Comparison of ENCODE assay signal across 8 cellular contexts in the genomic region with DNA sequence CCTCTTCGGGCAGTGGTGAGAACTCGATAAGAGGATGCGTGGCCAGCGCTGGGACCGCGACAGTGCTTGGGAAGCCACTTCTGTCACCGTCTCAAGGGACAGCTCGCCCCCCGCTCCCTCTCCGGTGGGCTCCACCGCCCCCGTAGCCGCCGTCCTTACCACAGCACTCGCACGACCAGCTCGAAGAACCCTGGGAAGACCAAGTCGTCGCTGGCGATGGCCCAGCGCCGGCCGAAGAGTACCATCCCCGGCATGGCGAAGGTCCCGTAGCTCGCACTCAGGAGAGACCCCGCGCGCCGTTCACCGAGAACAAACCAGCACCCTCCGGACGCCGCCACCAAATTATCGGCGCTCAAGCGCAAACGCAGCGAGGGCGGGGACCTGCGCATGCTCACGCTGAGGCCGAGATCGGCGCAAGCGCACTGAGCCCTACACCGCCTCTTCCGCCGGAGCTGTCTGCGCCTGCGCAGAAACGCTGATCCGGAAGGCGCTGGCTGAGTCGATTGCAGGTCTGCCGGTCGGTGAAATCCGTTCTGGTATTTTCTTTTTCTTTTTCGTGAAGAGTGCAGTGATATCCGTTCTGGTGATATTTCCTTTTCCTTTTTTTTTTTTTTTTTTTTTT. TPM values are rescaled to one million over a fixed set of nuclear protein-coding genes. Genes with fewer than 3 reads are reported as not detected.
DNase-seq lines count a peak whose midpoint lies in the region; TF ChIP-seq lines count a peak whose summit lies in the region.

A gene with protein sequence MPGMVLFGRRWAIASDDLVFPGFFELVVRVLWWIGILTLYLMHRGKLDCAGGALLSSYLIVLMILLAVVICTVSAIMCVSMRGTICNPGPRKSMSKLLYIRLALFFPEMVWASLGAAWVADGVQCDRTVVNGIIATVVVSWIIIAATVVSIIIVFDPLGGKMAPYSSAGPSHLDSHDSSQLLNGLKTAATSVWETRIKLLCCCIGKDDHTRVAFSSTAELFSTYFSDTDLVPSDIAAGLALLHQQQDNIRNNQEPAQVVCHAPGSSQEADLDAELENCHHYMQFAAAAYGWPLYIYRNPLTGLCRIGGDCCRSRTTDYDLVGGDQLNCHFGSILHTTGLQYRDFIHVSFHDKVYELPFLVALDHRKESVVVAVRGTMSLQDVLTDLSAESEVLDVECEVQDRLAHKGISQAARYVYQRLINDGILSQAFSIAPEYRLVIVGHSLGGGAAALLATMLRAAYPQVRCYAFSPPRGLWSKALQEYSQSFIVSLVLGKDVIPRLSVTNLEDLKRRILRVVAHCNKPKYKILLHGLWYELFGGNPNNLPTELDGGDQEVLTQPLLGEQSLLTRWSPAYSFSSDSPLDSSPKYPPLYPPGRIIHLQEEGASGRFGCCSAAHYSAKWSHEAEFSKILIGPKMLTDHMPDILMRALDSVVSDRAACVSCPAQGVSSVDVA (minus strand): TSS at position 366 of the 622 bp plus-strand sequence. CDS start 112 bp downstream, at position 254.

- peaks cover 45% of the 10 kb centered on the region for H3K4me1 Mint-ChIP-seq in HFFc6 (ENCODE audit: low read depth)

- H3K4me3 Mint-ChIP-seq in HFFc6: peak within 1 kb of the TSS; percentile 92

- peaks cover 36% of the 10 kb centered on the region for H3K36me3 Mint-ChIP-seq in HFFc6 (ENCODE audit: low read depth)

- no peaks in the 10 kb centered on the region; the same call in 1 of the 2 replicates for H3K9me3 Mint-ChIP-seq in HFFc6

- H3K4me1 ChIP-seq in neuron (ENCODE audit: insufficient read depth, low read length): peaks cover 2% of the 10 kb centered on the region

- peak; percentile 99 for DNase-seq in GM03348 (ENCODE audit: low spot score)
- DNase-seq in HFFc6: peak; percentile 87
- DNase-seq in NAMALWA (ENCODE audit: low spot score): peak; percentile 99
- peak; percentile 95 for DNase-seq in SK-MEL-5 (ENCODE audit: low read depth, low spot score)
- peak; percentile 96 for DNase-seq in activated naive CD4-positive, alpha-beta T cell treated with Interleukin-2 at 50 U/mL for 16 hours
- DNase-seq in foreskin melanocyte: peak; percentile 69
- DNase-seq in stromal cell of bone marrow (ENCODE audit: low read depth): peak; percentile 70

- peak within 1 kb of the TSS; percentile 36 for H2AFZ ChIP-seq in neuron (ENCODE audit: low read depth, low read length)

- in situ Hi-C loops in SK-MEL-5 (cut with HindIII; ENCODE audit: low pct_unique_long_range_greater_than_20kb, low sequenced_read_pairs): no loop called here

- peaks cover 29% of the 10 kb centered on the region for H3K36me3 ChIP-seq in neuron (ENCODE audit: insufficient read depth, low read length)

- H3K27me3 ChIP-seq in neuron (ENCODE audit: insufficient read depth, low read length): no peaks in the 10 kb centered on the region

- TF ChIP-seq CTCF in HFFc6 (IDR thresholded peaks at IDR 0.05): no peak; the same call in 1 of the 2 replicates

- H3K27me3 Mint-ChIP-seq in HFFc6 (ENCODE audit: insufficient read depth): peaks cover 11% of the 10 kb centered on the region

- peak within 1 kb of the TSS; percentile 97 for H3K27ac Mint-ChIP-seq in HFFc6

- peak within 1 kb of the TSS; percentile 82 for H3K4me3 ChIP-seq in neuron (ENCODE audit: low read length)

- peaks cover 2% of the 10 kb centered on the region for H3K9me3 ChIP-seq in neuron (ENCODE audit: low read length)

RNA-seq across cellular contexts. Expression of the gene that starts here (rescaled TPM):
- total RNA-seq in HFFc6 (2021; fragmentation: NEBNext Ultra II Directional; extraction: Animal tissue kit (Norgen Biotek cat#: 25700)): 10 to 100 TPM; 29.2 to 39.5 (median 33.2) TPM
- 9.6 and 9.9 TPM in 2 replicates for total RNA-seq in SK-MEL-5 (2014; rRNA removed; shearing (Covaris generic))
- polyA plus RNA-seq in SK-MEL-5 (2015; cell fraction: cytosol; rRNA removed): 10.2 and 11.8 TPM in 2 replicates
- 31.7 and 38.9 TPM in 2 replicates for polyA plus RNA-seq in SK-MEL-5 (2015; cell fraction: nucleus; rRNA removed)

Comparison
In these comparisons a context has a peak if more than half of its experiments do, and no peak if none do; other contexts are left out.
1. Peak in every context shown above with its lines: DNase-seq and H3K4me3 ChIP-seq.